6 cellular contexts compared by ENCODE assay signal in genomic region chr6:31958412-31958740, GRCh38. TPM values are rescaled to one million over a fixed set of nuclear protein-coding genes. Genes with fewer than 3 reads are reported as not detected.
DNase-seq lines count a peak whose midpoint lies in the region; FAIRE-seq and TF ChIP-seq lines count a peak whose summit lies in the region.

No MANE protein-coding gene starts in this region.

- FAIRE-seq in GM12892 (lab: Jason Lieb, UNC) = no peak

- H3K4me1 ChIP-seq in HEK293 (ENCODE audit: control insufficient read depth, insufficient read depth, low read length) (no peaks in the 10 kb centered on the region; the same call in 1 of the 2 replicates), adipocyte (ENCODE audit: control insufficient read depth, insufficient read depth, low read length) (peaks cover 18% of the 10 kb centered on the region), mucosa of stomach (ENCODE audit: control insufficient read depth, insufficient read depth, low read length) (peaks cover 14% of the 10 kb centered on the region)

- POLR2A ChIA-PET in HEK293 (lab: Yijun Ruan, JAX) = interaction anchor here (0.6 to 4.8 kb wide), 8 partner anchors 9 to 417 kb away, joined by 3 to 64 read pairs (median 6); partner anchors contain the start of genes DDX39B, DXO, EHMT2 and HSPA1B

- TF ChIP-seq CTCF in HEK293 (tag by site-specific recombination; IDR thresholded peaks at IDR 0.05) = no peak

- DNase-seq in adipocyte (ENCODE audit: low read depth) (peak; percentile 33), activated gamma-delta T cell (lab: John Stamatoyannopoulos, UW) (no peak), GM12892 (ENCODE audit: insufficient read length) (no peak), KG1 (lab: John Stamatoyannopoulos, UW) (no peak)

- no peak for TF ChIP-seq POLR2A in GM12892 (IDR thresholded peaks at IDR 0.05; ENCODE audit: low read depth, low read length)

- H3K27me3 ChIP-seq in adipocyte (replicated peaks; ENCODE audit: control insufficient read depth, insufficient read depth, low read length) (no peaks in the 10 kb centered on the region), mucosa of stomach (ENCODE audit: control insufficient read depth, insufficient read depth, low read length) (no peaks in the 10 kb centered on the region)

- CTCF ChIA-PET in HEK293 (lab: Yijun Ruan, JAX) = interaction anchor here (0.5 to 1.2 kb wide), 2 partner anchors 19 to 167 kb away, joined by 3 read pairs; no protein-coding TSS in a partner anchor

- H3K36me3 ChIP-seq in HEK293 (ENCODE audit: control insufficient read depth in 2 of 2, insufficient read depth in 1 of 2, low read length in 2 of 2) (peaks cover 15 to 75% of the 10 kb centered on the region in 2 experiments), adipocyte (ENCODE audit: control insufficient read depth, insufficient read depth, low read length, severe bottlenecking) (peaks cover 64% of the 10 kb centered on the region), mucosa of stomach (ENCODE audit: control insufficient read depth, insufficient read depth, low read length) (peaks cover 11% of the 10 kb centered on the region)

- peak overlapping the region; percentile 39; the same call in 1 of the 2 replicates for H3K27ac ChIP-seq in HEK293 (ENCODE audit: extremely low read depth, low read depth, low read length)

- H3K4me3 ChIP-seq in HEK293 (ENCODE audit: low read depth, low read length) = peak overlapping the region; percentile 78
- peak overlapping the region; percentile 99 for H3K4me3 ChIP-seq in adipocyte (ENCODE audit: low read length)
- H3K4me3 ChIP-seq in mucosa of stomach (ENCODE audit: low read length) = peak overlapping the region; percentile 91

- peak overlapping the region; percentile 99 for H3K9ac ChIP-seq in adipocyte (ENCODE audit: low read length)
- peak overlapping the region; percentile 94 for H3K9ac ChIP-seq in mucosa of stomach (ENCODE audit: low read length)

- H3K9me3 ChIP-seq in HEK293 (ENCODE audit: control insufficient read depth, insufficient read depth, low read depth, low read length) = no peaks in the 10 kb centered on the region
- no peaks in the 10 kb centered on the region for H3K9me3 ChIP-seq in adipocyte (ENCODE audit: control insufficient read depth, low read length)
- no peaks in the 10 kb centered on the region for H3K9me3 ChIP-seq in mucosa of stomach (ENCODE audit: control insufficient read depth, low read length)

TF ChIP-seq in HEK293, 187 proteins besides CTCF, POLR2A, EP300 and RAD21 (continues in another document):
- TF ChIP-seq ZNF280D (tag by site-specific recombination; IDR thresholded peaks at IDR 0.05) (no peak), PRDM2 (tag by site-specific recombination; IDR thresholded peaks at IDR 0.05; ENCODE audit: borderline replicate concordance) (no peak), ZNF146 (tag by site-specific recombination; IDR thresholded peaks at IDR 0.05) (no peak), ZBTB48 (tag by site-specific recombination; IDR thresholded peaks at IDR 0.05) (peak; percentile 41; the same call in 1 of the 2 replicates), ZNF114 (tag by site-specific recombination; IDR thresholded peaks at IDR 0.05) (no peak), ZBTB49 (tag by site-specific recombination; IDR thresholded peaks at IDR 0.05; ENCODE audit: low read depth) (no peak), ZNF704 (tag by site-specific recombination; IDR thresholded peaks at IDR 0.05) (no peak)

RNA-seq across cellular contexts. Expression of gene NELFE, which starts 0.4 kb away (rescaled TPM):
- 51.4 TPM for polyA plus RNA-seq in GM12892 (2012; ENCODE audit: missing spikeins)

RNA-seq across cellular contexts. Expression of gene SKIC2, which starts 0.6 kb away (rescaled TPM):
- polyA plus RNA-seq in GM12892 (2012; ENCODE audit: missing spikeins) = 44.8 TPM

RNA-seq across cellular contexts. Expression of gene CFB, which starts 12.5 kb away (rescaled TPM):
- 1.4 TPM for polyA plus RNA-seq in GM12892 (2012; ENCODE audit: missing spikeins)

RNA-seq across cellular contexts. Expression of gene DXO, which starts 13.6 kb away (rescaled TPM):
- polyA plus RNA-seq in GM12892 (2012; ENCODE audit: missing spikeins) = 14.0 TPM

RNA-seq across cellular contexts. Expression of gene C4A, which starts 23.5 kb away (rescaled TPM):
- 1.8 TPM for polyA plus RNA-seq in GM12892 (2012; ENCODE audit: missing spikeins)
